In the genomic region with DNA sequence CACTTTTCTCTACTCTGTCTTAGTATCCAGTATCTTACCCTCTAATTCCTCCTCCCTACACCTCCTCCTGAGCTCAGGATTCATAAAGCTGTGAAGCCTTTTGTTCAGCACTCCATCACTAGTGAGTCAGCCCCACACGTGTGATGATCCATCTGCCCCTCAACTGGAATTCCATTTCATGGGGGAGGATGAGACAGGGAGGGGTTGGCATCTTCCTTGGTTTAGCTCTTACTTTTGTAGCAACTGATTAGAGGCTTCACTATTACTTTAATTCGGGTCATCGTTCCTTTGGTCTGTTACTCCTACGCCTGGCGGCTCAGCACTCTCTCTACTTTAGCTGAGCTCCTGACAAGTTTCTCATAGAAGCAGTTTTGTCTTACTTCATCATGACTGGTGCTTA, we compare ENCODE assay signal across 29 cellular contexts. TPM values are rescaled to one million over a fixed set of nuclear protein-coding genes. Genes with fewer than 3 reads are reported as not detected.
DNase-seq lines count a peak whose midpoint lies in the region; ATAC-seq and TF ChIP-seq lines count a peak whose summit lies in the region.
"Had no signal": no experiment of that assay in that cellular context is flagged by ENCODE, and none has a peak within 500 bp of the region (broad histone marks: within the 10 kb centered on the region; RNA-seq: fewer than 3 reads in every experiment).

No MANE protein-coding gene starts in this region.

- 90 to 92% methylated on average over 5 of the region's 5 CpGs for WGBS in thyroid gland, 2 donors

- DNase-seq in DMS 273 (lab: John Stamatoyannopoulos, UW; ENCODE audit: unreplicated experiment) (peak; percentile 8), DMS 273 treated with DMSO at 0.1 percent for 48 hours (lab: John Stamatoyannopoulos, UW) (no peak), RWPE1 (ENCODE audit: low spot score) (peak; percentile 61), kidney tubule cell (ENCODE audit: low spot score) (peak; percentile 60), renal cortical epithelial cell (ENCODE audit: low read depth) (peak; percentile 12), thyroid gland (no peak)
- DNase-seq in activated CD4-positive, alpha-beta T cell treated with anti-CD3 and anti-CD28 coated beads for 4 hours, result no peak
- DNase-seq: activated CD8-positive, alpha-beta T cell treated with anti-CD3 and anti-CD28 coated beads for 36 hours; activated T-cell treated with anti-CD3 and anti-CD28 coated beads for 4 hours; adrenal gland; glutamatergic neuron; H9; KG1; left ventricle myocardium inferior; MV-4-11; NCI-H187; NCI-H69; Right ventricle myocardium superior; stimulated activated CD4-positive, alpha-beta T cell treated with anti-CD3 and anti-CD28 coated beads, Interleukin-12 subunit alpha, Interleukin-12 subunit beta, amount 100 ng/mL, for 4 hours; stimulated activated CD4-positive, alpha-beta T cell treated with anti-CD3 and anti-CD28 coated beads, Interleukin-4, amount 100 ng/mL, for 4 hours; stomach; T1000; trophoblast cell had no signal

- H3K4me3 ChIP-seq in thyroid gland (replicated peaks in 1 of 3), result no peak overlapping the region
- H3K4me3 ChIP-seq: adrenal gland, cardiac muscle cell, left ventricle myocardium inferior, right atrium auricular region, stomach had no signal

- intact Hi-C loops in thyroid gland (cut with DNase I), result no loop called here

- H3K4me1 ChIP-seq in thyroid gland, result peaks cover 11 to 12% of the 10 kb centered on the region in 2 donors
- H3K4me1 ChIP-seq: adrenal gland, right atrium auricular region had no signal

- H3K27ac ChIP-seq in RWPE1 (no peak overlapping the region), thyroid gland (no peak overlapping the region)
- H3K27ac ChIP-seq: 22Rv1, adrenal gland, cardiac muscle cell, right atrium auricular region had no signal

- TF ChIP-seq POLR2A in thyroid gland (IDR thresholded peaks at IDR 0.05), result no peak

- no peak for ATAC-seq in HG03097 (IDR thresholded peaks at IDR 0.05; ENCODE audit: low FRiP score, unreplicated experiment)
- ATAC-seq: activated CD8-positive, alpha-beta T cell treated with anti-CD3 and anti-CD28 coated beads for 36 hours had no signal

- CTCF ChIA-PET in RWPE1 (lab: Yijun Ruan, JAX), result no interaction called here

- TF ChIP-seq CTCF in RWPE1 (conservative IDR thresholded peaks at IDR 0.05; ENCODE audit: low read depth), result no peak
- no peak for TF ChIP-seq CTCF in thyroid gland (IDR thresholded peaks at IDR 0.05)

- no peaks in the 10 kb centered on the region for H3K9me3 ChIP-seq in thyroid gland
- H3K9me3 ChIP-seq: adrenal gland, right atrium auricular region, stomach had no signal

- H3K27me3 ChIP-seq in thyroid gland, result no peaks in the 10 kb centered on the region
- H3K27me3 ChIP-seq: cardiac muscle cell, right atrium auricular region, stomach had no signal

- POLR2A ChIA-PET in RWPE1 (lab: Yijun Ruan, JAX; ENCODE audit: low non-redundant PET), result no interaction called here

- H3K36me3 ChIP-seq in thyroid gland, result no peaks in the 10 kb centered on the region
- H3K36me3 ChIP-seq: adrenal gland, cardiac muscle cell, left ventricle myocardium inferior, right atrium auricular region, stomach had no signal

RNA-seq across cellular contexts. Expression of gene BTNL8, which starts 11.8 kb away (rescaled TPM):
- total RNA-seq in renal cortical epithelial cell (0.35 TPM in 1 of 2 replicates, not detected in the other), thyroid gland (1 to 10 TPM in 3 of 4 donors, under 1 TPM in 1; 0.89 to 7.1 (median 2.8) TPM)
- total RNA-seq: activated CD8-positive, alpha-beta T cell treated with anti-CD3 and anti-CD28 coated beads for 36 hours; cardiac muscle cell; fibroblast of lung; osteocyte; Right ventricle myocardium superior had no signal

RNA-seq across cellular contexts. Expression of gene ZFP62, which starts 49.7 kb away (rescaled TPM):
- total RNA-seq in renal cortical epithelial cell (7.6 and 37.1 TPM in 2 replicates), thyroid gland (10 to 100 TPM; 41.1 to 58.9 (median 47.3) TPM)

Comparison
In these comparisons a context has a peak if more than half of its experiments do, and no peak if none do; other contexts are left out.
1. DNase-seq: peak in DMS 273 (single experiment), RWPE1 (single experiment), kidney tubule cell (single experiment) and renal cortical epithelial cell (single experiment); none in DMS 273 treated with DMSO at 0.1 percent for 48 hours (single experiment), activated CD4-positive, alpha-beta T cell treated with anti-CD3 and anti-CD28 coated beads for 4 hours (0 of 2) and thyroid gland (0 of 2).